In genomic region chr9:135887585-135888050, GRCh38 we compare ENCODE assay signal across 1 cellular context.
A peak's percentile ranks its signal among the peaks of the same experiment; 100 is the strongest.
TF ChIP-seq lines count a peak whose summit lies in the region.

No MANE protein-coding gene starts in this region.

TF ChIP-seq in GM12878, 131 proteins besides CTCF, POLR2A, EP300 and RAD21 (continues in another document):
- TF ChIP-seq IRF4 (IDR thresholded peaks at IDR 0.05; ENCODE audit: low read depth, low read length) (no peak), SRF (IDR thresholded peaks at IDR 0.05; ENCODE audit: low read depth in 2 of 2, low read length in 2 of 2) (no peak), HDAC6 (IDR thresholded peaks at IDR 0.05; ENCODE audit: unreplicated experiment) (no peak), FOXK2 (IDR thresholded peaks at IDR 0.05) (no peak), ZNF24 (IDR thresholded peaks at IDR 0.05) (no peak), ZSCAN29 (IDR thresholded peaks at IDR 0.05) (no peak), CEBPB (IDR thresholded peaks at IDR 0.05; ENCODE audit: borderline replicate concordance in 1 of 2, low read depth in 2 of 2, low read length in 2 of 2) (no peak), ZNF274 (IDR thresholded peaks at IDR 0.05; ENCODE audit: insufficient read depth, insufficient read length) (no peak), CBFB (IDR thresholded peaks at IDR 0.05; ENCODE audit: low read depth) (no peak), TCF12 (IDR thresholded peaks at IDR 0.05; ENCODE audit: low read depth, low read length) (peak; percentile 30; the same call in 1 of the 2 replicates), HSF1 (IDR thresholded peaks at IDR 0.05; ENCODE audit: low read depth, low read length) (no peak), RFX5 (IDR thresholded peaks at IDR 0.05; ENCODE audit: low read depth, low read length) (no peak), HCFC1 (IDR thresholded peaks at IDR 0.05; ENCODE audit: low read length) (no peak), MTA2 (IDR thresholded peaks at IDR 0.05; ENCODE audit: low read depth) (peak; percentile 27; the same call in 1 of the 2 replicates), NFXL1 (IDR thresholded peaks at IDR 0.05; ENCODE audit: borderline replicate concordance) (no peak), POLR2AphosphoS2 (IDR thresholded peaks at IDR 0.05; ENCODE audit: low read depth, low read length) (no peak), RAD51 (IDR thresholded peaks at IDR 0.05) (no peak), BCLAF1 (IDR thresholded peaks at IDR 0.05) (no peak), E2F4 (IDR thresholded peaks at IDR 0.05; ENCODE audit: low read depth, low read length) (no peak), NFYA (IDR thresholded peaks at IDR 0.05; ENCODE audit: borderline replicate concordance, low read depth, low read length) (no peak), FOS (IDR thresholded peaks at IDR 0.05; ENCODE audit: borderline replicate concordance, extremely low read depth, insufficient read length) (no peak), EGR1 (IDR thresholded peaks at IDR 0.05; ENCODE audit: borderline replicate concordance in 1 of 2, low read depth in 2 of 2, low read length in 2 of 2) (0 out of 3 replicates have a peak, but pooled peaks of 1 of the 2 experiments have one; percentile 3), CHD4 (IDR thresholded peaks at IDR 0.05) (no peak), NR2C2 (IDR thresholded peaks at IDR 0.05; ENCODE audit: borderline replicate concordance, control insufficient read depth, insufficient read length, low read depth) (no peak), STAT3 (IDR thresholded peaks at IDR 0.05; ENCODE audit: low read depth, low read length) (no peak), SREBF1 (IDR thresholded peaks at IDR 0.05; ENCODE audit: low read length) (no peak), EED (IDR thresholded peaks at IDR 0.05; ENCODE audit: low read depth) (no peak), GATAD2B (conservative IDR thresholded peaks at IDR 0.05; ENCODE audit: low read depth) (no peak), SMAD1 (IDR thresholded peaks at IDR 0.05; ENCODE audit: low read depth, partially characterized antibody) (no peak), BCL11A (IDR thresholded peaks at IDR 0.05; ENCODE audit: low read depth, low read length) (no peak), ZBTB11 (CRISPR knock-in tag; IDR thresholded peaks at IDR 0.05) (no peak), NFIC (IDR thresholded peaks at IDR 0.05; ENCODE audit: low read depth, low read length) (no peak), ETV6 (conservative IDR thresholded peaks at IDR 0.05 in 1 of 2, IDR thresholded peaks at IDR 0.05 in 1 of 2; ENCODE audit: borderline replicate concordance in 1 of 2, low read depth in 1 of 2) (no peak), PAX5 (IDR thresholded peaks at IDR 0.05; ENCODE audit: borderline replicate concordance, low read depth, low read length) (no peak), PKNOX1 (IDR thresholded peaks at IDR 0.05) (peak; percentile 76), PRDM15 (CRISPR knock-in tag; IDR thresholded peaks at IDR 0.05) (no peak), MEF2B (IDR thresholded peaks at IDR 0.05; ENCODE audit: partially characterized antibody, poor library complexity, severe bottlenecking) (no peak), POU2F2 (IDR thresholded peaks at IDR 0.05; ENCODE audit: borderline replicate concordance, low read depth, low read length) (0 out of 3 replicates have a peak, but pooled peaks have one; percentile 23), ATF3 (IDR thresholded peaks at IDR 0.05; ENCODE audit: borderline replicate concordance, extremely low read depth, low read depth, low read length) (no peak), MLLT1 (IDR thresholded peaks at IDR 0.05) (no peak), MAX (IDR thresholded peaks at IDR 0.05; ENCODE audit: low read depth, low read length) (no peak), ESRRA (IDR thresholded peaks at IDR 0.05; ENCODE audit: low read length) (peak; percentile 89; the same call in 1 of the 2 replicates), SPI1 (IDR thresholded peaks at IDR 0.05; ENCODE audit: borderline replicate concordance, insufficient read depth, low read depth, low read length) (peak; percentile 84), SP1 (IDR thresholded peaks at IDR 0.05; ENCODE audit: low read depth, low read length) (no peak), TCF3 (IDR thresholded peaks at IDR 0.05; ENCODE audit: borderline replicate concordance, insufficient read depth, low read depth, low read length) (no peak), IRF3 (IDR thresholded peaks at IDR 0.05) (no peak), FOXM1 (IDR thresholded peaks at IDR 0.05; ENCODE audit: low read depth, low read length) (no peak), SUZ12 (IDR thresholded peaks at IDR 0.05; ENCODE audit: unreplicated experiment) (no peak), TARDBP (IDR thresholded peaks at IDR 0.05; ENCODE audit: borderline replicate concordance) (no peak), SREBF2 (IDR thresholded peaks at IDR 0.05; ENCODE audit: low read length) (no peak), BRCA1 (IDR thresholded peaks at IDR 0.05; ENCODE audit: low read depth, low read length) (no peak), STAT1 (conservative IDR thresholded peaks at IDR 0.05) (no peak), JUND (IDR thresholded peaks at IDR 0.05; ENCODE audit: low read depth, low read length) (no peak), NBN (IDR thresholded peaks at IDR 0.05) (no peak)
